13 cellular contexts compared by ENCODE assay signal in genomic region chr17:79011451-79012147, GRCh38. TPM values are rescaled to one million over a fixed set of nuclear protein-coding genes. Genes with fewer than 3 reads are reported as not detected.
DNase-seq lines count a peak whose midpoint lies in the region; ATAC-seq and TF ChIP-seq lines count a peak whose summit lies in the region.
"Had no signal": no experiment of that assay in that cellular context is flagged by ENCODE, and none has a peak within 500 bp of the region (broad histone marks: within the 10 kb centered on the region; RNA-seq: fewer than 3 reads in every experiment).

No MANE protein-coding gene starts in this region.

- no peak overlapping the region for H3K23ac ChIP-seq in mesenchymal stem cell (ENCODE audit: low read length in 2 of 2)

- H2BK120ac ChIP-seq in mesenchymal stem cell (ENCODE audit: low read depth, low read length): no peak overlapping the region

- H2BK5ac ChIP-seq in mesenchymal stem cell (ENCODE audit: low read depth, low read length, poor library complexity, severe bottlenecking): no peak overlapping the region

- 62% methylated on average over 5 of the region's 5 CpGs for WGBS in mesenchymal stem cell
- 81% methylated on average over 5 of the region's 5 CpGs for WGBS in esophagus muscularis mucosa

- no peak overlapping the region for H3K27ac ChIP-seq in Karpas-422 (ENCODE audit: low read length)
- H3K27ac ChIP-seq in mesenchymal stem cell (ENCODE audit: low read length, poor library complexity, severe bottlenecking): no peak overlapping the region
- no peak overlapping the region for H3K27ac ChIP-seq in esophagus muscularis mucosa (replicated peaks in 1 of 4)
- H3K27ac ChIP-seq in left lung: no peak overlapping the region
- H3K27ac ChIP-seq: BLaER1, uterus had no signal

- TF ChIP-seq CTCF in AG10803 (conservative IDR thresholded peaks at IDR 0.05; ENCODE audit: low read length): no peak
- TF ChIP-seq CTCF in esophagus muscularis mucosa (IDR thresholded peaks at IDR 0.05): no peak
- no peak for TF ChIP-seq CTCF in left lung (IDR thresholded peaks at IDR 0.05)

- peaks cover 19% of the 10 kb centered on the region for H3K4me1 ChIP-seq in Karpas-422 (ENCODE audit: low read length)
- peaks cover 22% of the 10 kb centered on the region for H3K4me1 ChIP-seq in mesenchymal stem cell (ENCODE audit: control insufficient read depth, insufficient read depth, low read depth, low read length)
- H3K4me1 ChIP-seq in esophagus muscularis mucosa: peaks cover 23 to 35% (median 33%) of the 10 kb centered on the region in 4 donors
- H3K4me1 ChIP-seq in left lung: peaks cover 18 to 23% of the 10 kb centered on the region in 2 donors
- H3K4me1 ChIP-seq: uterus had no signal

- H4K8ac ChIP-seq in mesenchymal stem cell (ENCODE audit: low read length): no peak overlapping the region

- H3K79me1 ChIP-seq in mesenchymal stem cell (replicated peaks; ENCODE audit: low read length, poor library complexity, severe bottlenecking): no peaks in the 10 kb centered on the region

- no peak overlapping the region for H2BK12ac ChIP-seq in mesenchymal stem cell (ENCODE audit: low read length in 2 of 2)

- H3K4me2 ChIP-seq in Karpas-422 (ENCODE audit: low read depth, low read length, poor library complexity, severe bottlenecking) (no peak overlapping the region), mesenchymal stem cell (ENCODE audit: low read length, poor library complexity, severe bottlenecking) (no peak overlapping the region)
- H3K4me2 ChIP-seq: BLaER1 had no signal

- H3K9ac ChIP-seq in Karpas-422 (ENCODE audit: low read length): no peak overlapping the region
- H3K9ac ChIP-seq in mesenchymal stem cell (ENCODE audit: low read length): peak overlapping the region; percentile 8
- H3K9ac ChIP-seq: BLaER1 had no signal

- H3K27me3 ChIP-seq in Karpas-422 (ENCODE audit: low read length): no peaks in the 10 kb centered on the region; the same call in 1 of the 2 replicates
- no peaks in the 10 kb centered on the region for H3K27me3 ChIP-seq in mesenchymal stem cell (ENCODE audit: control insufficient read depth in 1 of 2, insufficient read depth in 1 of 2, low read length in 2 of 2)
- no peaks in the 10 kb centered on the region for H3K27me3 ChIP-seq in esophagus muscularis mucosa
- H3K27me3 ChIP-seq in left lung: no peaks in the 10 kb centered on the region
- H3K27me3 ChIP-seq: BLaER1, uterus had no signal

- H4K20me1 ChIP-seq in Karpas-422 (ENCODE audit: insufficient read depth, low read depth, low read length): peaks cover 11% of the 10 kb centered on the region; the same call in 1 of the 2 replicates

- no peak for ATAC-seq in left lung
- ATAC-seq: activated CD8-positive, alpha-beta T cell treated with anti-CD3 and anti-CD28 coated beads for 36 hours; T-helper 17 cell had no signal

- H3K9me3 ChIP-seq in Karpas-422 (ENCODE audit: low read length) (peaks cover 8% of the 10 kb centered on the region), mesenchymal stem cell (ENCODE audit: control insufficient read depth, low read length) (peaks cover 8% of the 10 kb centered on the region), esophagus muscularis mucosa (no peaks in the 10 kb centered on the region), left lung (peaks cover 0 to 7% of the 10 kb centered on the region in 2 donors)
- H3K9me3 ChIP-seq: uterus had no signal

- no peak for TF ChIP-seq POLR2A in esophagus muscularis mucosa (IDR thresholded peaks at IDR 0.05; ENCODE audit: low read depth)

- H3K4me3 ChIP-seq in AG10803 (ENCODE audit: low read length) (no peak overlapping the region), Karpas-422 (ENCODE audit: low read length) (no peak overlapping the region), mesenchymal stem cell (ENCODE audit: insufficient read depth in 1 of 2, low read depth in 1 of 2, low read length in 2 of 2) (no peak overlapping the region), esophagus muscularis mucosa (no peak overlapping the region), left lung (no peak overlapping the region)
- H3K4me3 ChIP-seq: BLaER1, uterus had no signal

- TF ChIP-seq EP300 in esophagus muscularis mucosa (IDR thresholded peaks at IDR 0.05): no peak

- intact Hi-C loops in esophagus muscularis mucosa (cut with DNase I) (no loop called here), left lung (cut with DNase I) (no loop called here)

- H2AFZ ChIP-seq in Karpas-422 (ENCODE audit: low read length): peak overlapping the region; percentile 37; the same call in 1 of the 2 replicates
- no peak overlapping the region for H2AFZ ChIP-seq in mesenchymal stem cell (ENCODE audit: low read depth, low read length)

- H3K36me3 ChIP-seq in Karpas-422 (ENCODE audit: insufficient read depth, low read length) (no peaks in the 10 kb centered on the region), mesenchymal stem cell (ENCODE audit: control insufficient read depth in 1 of 2, insufficient read depth in 2 of 2, low read depth in 1 of 2, low read length in 2 of 2) (peaks cover 12 to 13% of the 10 kb centered on the region in 2 experiments), esophagus muscularis mucosa (peaks cover 0 to 6% (median 0%) of the 10 kb centered on the region in 4 donors), left lung (no peaks in the 10 kb centered on the region)
- H3K36me3 ChIP-seq: uterus had no signal

- H3K79me2 ChIP-seq in Karpas-422 (ENCODE audit: low read length): peaks cover 28% of the 10 kb centered on the region

- H4K91ac ChIP-seq in mesenchymal stem cell (ENCODE audit: low read length): no peak overlapping the region

- H2AK5ac ChIP-seq in mesenchymal stem cell (ENCODE audit: low read length, severe bottlenecking): no peak overlapping the region

- H3K4ac ChIP-seq in mesenchymal stem cell (ENCODE audit: low read depth in 1 of 2, low read length in 2 of 2): no peak overlapping the region

- no peak overlapping the region for H2BK15ac ChIP-seq in mesenchymal stem cell (ENCODE audit: low read depth, poor library complexity, severe bottlenecking)

- H3K9me2 ChIP-seq in Karpas-422 (replicated peaks; ENCODE audit: insufficient read depth, low read length): no peaks in the 10 kb centered on the region

- H3K14ac ChIP-seq in mesenchymal stem cell (ENCODE audit: low read length in 2 of 2): no peak overlapping the region

- DNase-seq in AG10803 (ENCODE audit: low read depth): peak; percentile 43
- DNase-seq in Karpas-422: no peak
- DNase-seq in dermis blood vessel endothelial cell: peak; percentile 84
- peak; percentile 50 for DNase-seq in mesenchymal stem cell
- no peak for DNase-seq in epidermal melanocyte (ENCODE audit: insufficient read length, low spot score)
- no peak for DNase-seq in esophagus muscularis mucosa (ENCODE audit: extremely low spot score)
- no peak for DNase-seq in left lung
- DNase-seq in COLO668 (lab: John Stamatoyannopoulos, UW; ENCODE audit: unreplicated experiment): no peak
- DNase-seq: activated CD8-positive, alpha-beta T cell treated with anti-CD3 and anti-CD28 coated beads for 36 hours; H7 had no signal

- H3K18ac ChIP-seq in mesenchymal stem cell (ENCODE audit: low read depth in 1 of 2, low read length in 2 of 2): no peak overlapping the region

RNA-seq across cellular contexts. Expression of gene CANT1, which starts 2.0 kb away (rescaled TPM):
- total RNA-seq in Karpas-422 (2014; rRNA removed; shearing (Covaris generic); ENCODE audit: low replicate concordance): 22.7 and 27.6 TPM in 2 replicates
- 64.8 and 97.3 TPM in 2 replicates for total RNA-seq in dermis blood vessel endothelial cell
- 37.8 TPM for polyA plus RNA-seq in mesenchymal stem cell (2013, experiment 1 of 2)
- polyA plus RNA-seq in mesenchymal stem cell (2013, experiment 2 of 2): 38.3 TPM
- total RNA-seq in esophagus muscularis mucosa: 10 to 100 TPM; 21.2 to 33.7 (median 27.0) TPM
- total RNA-seq in left lung: 10 to 100 TPM; 57.2 to 69.0 TPM

RNA-seq across cellular contexts. Expression of gene C1QTNF1, which starts 12.4 kb away (rescaled TPM):
- not detected in 2 replicates for total RNA-seq in Karpas-422 (2014; rRNA removed; shearing (Covaris generic); ENCODE audit: low replicate concordance)
- 14.6 and 16.9 TPM in 2 replicates for total RNA-seq in dermis blood vessel endothelial cell
- polyA plus RNA-seq in mesenchymal stem cell (2013, experiment 1 of 2): 11.9 TPM
- polyA plus RNA-seq in mesenchymal stem cell (2013, experiment 2 of 2): 13.6 TPM
- 100 to 1,000 TPM in 1 of 4 donors, 10 to 100 TPM in 3; 31.1 to 115 (median 70.4) TPM for total RNA-seq in esophagus muscularis mucosa
- 10 to 100 TPM; 14.9 to 31.4 TPM for total RNA-seq in left lung

RNA-seq across cellular contexts. Expression of gene LGALS3BP, which starts 31.9 kb away (rescaled TPM):
- total RNA-seq in Karpas-422 (2014; rRNA removed; shearing (Covaris generic); ENCODE audit: low replicate concordance): 23.7 and 39.5 TPM in 2 replicates
- total RNA-seq in dermis blood vessel endothelial cell (3.5 and 7.5 TPM in 2 replicates), esophagus muscularis mucosa (100 to 1,000 TPM; 106 to 284 (median 197) TPM), left lung (100 to 1,000 TPM; 379 to 688 TPM)
- polyA plus RNA-seq in mesenchymal stem cell (2013, experiment 1 of 2): 349 TPM
- polyA plus RNA-seq in mesenchymal stem cell (2013, experiment 2 of 2): 351 TPM

Comparison
In these comparisons a context has a peak if more than half of its experiments do, and no peak if none do; other contexts are left out.
1. DNase-seq: peak in AG10803 (single experiment), dermis blood vessel endothelial cell (single experiment) and mesenchymal stem cell (single experiment); none in Karpas-422 (single experiment), epidermal melanocyte (single experiment), esophagus muscularis mucosa (single experiment), left lung (0 of 2) and COLO668 (single experiment).
2. RNA of gene C1QTNF1, which starts 12.4 kb away (total RNA-seq): 31.1 to 115 TPM in esophagus muscularis mucosa, 14.9 to 31.4 TPM in left lung and 14.6 to 16.9 TPM in dermis blood vessel endothelial cell; not detected in Karpas-422; every median in the first group is over 10 times any median in the second.